In the genomic region with DNA sequence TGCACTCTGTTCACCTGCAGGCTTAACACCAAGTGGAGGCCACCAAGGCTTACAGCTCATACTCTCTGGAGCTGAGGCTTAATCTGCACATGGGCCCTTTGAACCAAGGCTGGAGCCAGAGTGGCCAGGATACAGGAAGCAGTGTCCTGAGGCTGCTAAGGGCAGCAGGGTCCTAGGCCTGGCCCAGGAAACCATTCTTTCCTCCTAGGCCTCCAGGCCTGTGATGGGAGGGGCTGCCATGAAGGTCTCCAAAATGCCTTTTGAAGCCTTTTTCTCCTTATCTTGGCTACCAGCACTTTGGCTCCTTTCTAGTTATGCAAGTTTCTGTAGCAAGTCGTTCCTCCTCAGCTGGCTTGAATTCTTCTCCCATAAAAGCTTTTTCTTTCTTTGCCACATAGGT, we compare ENCODE assay signal across 6 cellular contexts.
"Had no signal": no experiment of that assay in that cellular context is flagged by ENCODE, and none has a peak within 500 bp of the region (broad histone marks: within the 10 kb centered on the region; RNA-seq: fewer than 3 reads in every experiment).

No MANE protein-coding gene starts in this region.

- DNase-seq: H9, HCEC 1CT, HFFc6, KG1 had no signal

- H3K4me3 ChIP-seq: GM23338 had no signal

- H3K27ac ChIP-seq: HL-60 had no signal

- H3K4me2 ChIP-seq: GM23338 had no signal
